1 cellular context compared by ENCODE assay signal in genomic region chr17:58631523-58632323, GRCh38.
TF ChIP-seq lines count a peak whose summit lies in the region.

No MANE protein-coding gene starts in this region.

TF ChIP-seq in K562, 482 proteins besides CTCF, POLR2A, EP300 and RAD21 (continued from another document and continues in another):
- TF ChIP-seq MITF (IDR thresholded peaks at IDR 0.05) (peak; percentile 41; the same call in 1 of the 2 replicates), GABPA (tag; conservative IDR thresholded peaks at IDR 0.05; ENCODE audit: low read depth) (peak; percentile 46), JUN (IDR thresholded peaks at IDR 0.05; ENCODE audit: borderline replicate concordance, low read depth, low read length) (peak; percentile 64; the same call in 1 of the 2 replicates), JUN (CRISPR knock-in tag; IDR thresholded peaks at IDR 0.05; ENCODE audit: borderline replicate concordance) (no peak), ZNF12 (CRISPR knock-in tag; IDR thresholded peaks at IDR 0.05) (no peak), MCM2 (IDR thresholded peaks at IDR 0.05; ENCODE audit: low read depth) (no peak), IRF2 (CRISPR knock-in tag; IDR thresholded peaks at IDR 0.05) (no peak), HLTF (IDR thresholded peaks at IDR 0.05) (peak; percentile 99), ZSCAN32 (CRISPR knock-in tag; IDR thresholded peaks at IDR 0.05) (peak; percentile 93), ZNF146 (CRISPR knock-in tag; IDR thresholded peaks at IDR 0.05; ENCODE audit: unreplicated experiment) (no peak), NCOA6 (IDR thresholded peaks at IDR 0.05) (0 out of 2 replicates have a peak, but pooled peaks have one; percentile 66), NRF1 (conservative IDR thresholded peaks at IDR 0.05 in 1 of 2, IDR thresholded peaks at IDR 0.05 in 1 of 2) (peak; percentile 33 to 39; a peak in 2 of 4 replicates), ZBTB26 (CRISPR knock-in tag; IDR thresholded peaks at IDR 0.05) (peak; percentile 100), ZNF354B (CRISPR knock-in tag; IDR thresholded peaks at IDR 0.05) (peak; percentile 85), PHTF2 (CRISPR knock-in tag; IDR thresholded peaks at IDR 0.05) (peak; percentile 95), ZNF75A (CRISPR knock-in tag; IDR thresholded peaks at IDR 0.05) (peak; percentile 57; the same call in 1 of the 2 replicates), ZNF668 (CRISPR knock-in tag; IDR thresholded peaks at IDR 0.05) (peak; percentile 72; the same call in 1 of the 2 replicates), TFAM (CRISPR knock-in tag; conservative IDR thresholded peaks at IDR 0.05) (no peak), ZNF696 (CRISPR knock-in tag; conservative IDR thresholded peaks at IDR 0.05) (peak; percentile 99), RBM15 (IDR thresholded peaks at IDR 0.05; ENCODE audit: insufficient read depth, low read length) (no peak), IRF9 (tag; IDR thresholded peaks at IDR 0.05) (peak; percentile 87), TSHZ1 (CRISPR knock-in tag; IDR thresholded peaks at IDR 0.05) (no peak), U2AF1 (optimal IDR thresholded peaks at IDR 0.05; ENCODE audit: low read depth, low read length) (peak; percentile 79), MCM3 (IDR thresholded peaks at IDR 0.05) (no peak), HDAC1 (IDR thresholded peaks at IDR 0.05) (peak in 1 of 2 experiments; percentile 64; a peak in 1 of 4 replicates), HDAC2 (IDR thresholded peaks at IDR 0.05) (no peak), HMG20B (CRISPR knock-in tag; IDR thresholded peaks at IDR 0.05) (peak; percentile 98), CTBP1 (IDR thresholded peaks at IDR 0.05; ENCODE audit: borderline replicate concordance) (peak; percentile 21; the same call in 1 of the 2 replicates), GATA2 (CRISPR knock-in tag; IDR thresholded peaks at IDR 0.05) (no peak), ZBTB49 (CRISPR knock-in tag; IDR thresholded peaks at IDR 0.05; ENCODE audit: borderline replicate concordance) (no peak), U2AF2 (optimal IDR thresholded peaks at IDR 0.05; ENCODE audit: low read depth, low read length) (no peak), KAT8 (IDR thresholded peaks at IDR 0.05; ENCODE audit: low read depth) (no peak), CBX5 (IDR thresholded peaks at IDR 0.05; ENCODE audit: borderline replicate concordance, low read depth) (0 out of 2 replicates have a peak, but pooled peaks have one; percentile 18), TAF7 (tag; IDR thresholded peaks at IDR 0.05) (peak; percentile 45; the same call in 1 of the 2 replicates), ZFP36 (IDR thresholded peaks at IDR 0.05; ENCODE audit: low read depth, low read length, partially characterized antibody) (peak; percentile 22), MXD1 (CRISPR knock-in tag; IDR thresholded peaks at IDR 0.05; ENCODE audit: borderline replicate concordance, poor library complexity, severe bottlenecking) (peak; percentile 57), KDM1A (IDR thresholded peaks at IDR 0.05) (peak; percentile 73 to 76; a peak in 3 of 4 replicates), ZNF431 (CRISPR knock-in tag; IDR thresholded peaks at IDR 0.05) (peak; percentile 81), CHD4 (IDR thresholded peaks at IDR 0.05; ENCODE audit: insufficient read depth, insufficient replicate concordance, low read depth, low read length, poor library complexity, severe bottlenecking) (no peak), PRDM10 (IDR thresholded peaks at IDR 0.05; ENCODE audit: partially characterized antibody) (peak; percentile 68), HIVEP1 (CRISPR knock-in tag; IDR thresholded peaks at IDR 0.05) (no peak), L3MBTL2 (IDR thresholded peaks at IDR 0.05) (peak; percentile 36), ZNF639 (CRISPR knock-in tag; conservative IDR thresholded peaks at IDR 0.05 in 1 of 2, IDR thresholded peaks at IDR 0.05 in 1 of 2) (no peak; a peak in 1 of 4 replicates), NFIX (CRISPR knock-in tag; IDR thresholded peaks at IDR 0.05; ENCODE audit: low read depth) (no peak), ARID1B (IDR thresholded peaks at IDR 0.05) (peak; percentile 79), ZNF740 (CRISPR knock-in tag; IDR thresholded peaks at IDR 0.05) (no peak), ZNF740 (tag; IDR thresholded peaks at IDR 0.05) (no peak), RFX5 (IDR thresholded peaks at IDR 0.05; ENCODE audit: low read depth, low read length) (no peak; the same call in 1 of the 2 replicates), CHAMP1 (IDR thresholded peaks at IDR 0.05) (peak; percentile 64; the same call in 1 of the 2 replicates)
